8 cellular contexts compared by ENCODE assay signal in genomic region chr3:184850201-184850600, GRCh38.
"Had no signal": no experiment of that assay in that cellular context is flagged by ENCODE, and none has a peak within 500 bp of the region (broad histone marks: within the 10 kb centered on the region; RNA-seq: fewer than 3 reads in every experiment).

No MANE protein-coding gene starts in this region.

- ATAC-seq: GM12878 had no signal

- H3K4me3 ChIP-seq: GM12878 had no signal

- FAIRE-seq: G401.6, GM12878, GM12891, GM12892, GM18507, GM19239 had no signal

- DNase-seq: GDM1, GF-D8 had no signal
